In the genomic region with DNA sequence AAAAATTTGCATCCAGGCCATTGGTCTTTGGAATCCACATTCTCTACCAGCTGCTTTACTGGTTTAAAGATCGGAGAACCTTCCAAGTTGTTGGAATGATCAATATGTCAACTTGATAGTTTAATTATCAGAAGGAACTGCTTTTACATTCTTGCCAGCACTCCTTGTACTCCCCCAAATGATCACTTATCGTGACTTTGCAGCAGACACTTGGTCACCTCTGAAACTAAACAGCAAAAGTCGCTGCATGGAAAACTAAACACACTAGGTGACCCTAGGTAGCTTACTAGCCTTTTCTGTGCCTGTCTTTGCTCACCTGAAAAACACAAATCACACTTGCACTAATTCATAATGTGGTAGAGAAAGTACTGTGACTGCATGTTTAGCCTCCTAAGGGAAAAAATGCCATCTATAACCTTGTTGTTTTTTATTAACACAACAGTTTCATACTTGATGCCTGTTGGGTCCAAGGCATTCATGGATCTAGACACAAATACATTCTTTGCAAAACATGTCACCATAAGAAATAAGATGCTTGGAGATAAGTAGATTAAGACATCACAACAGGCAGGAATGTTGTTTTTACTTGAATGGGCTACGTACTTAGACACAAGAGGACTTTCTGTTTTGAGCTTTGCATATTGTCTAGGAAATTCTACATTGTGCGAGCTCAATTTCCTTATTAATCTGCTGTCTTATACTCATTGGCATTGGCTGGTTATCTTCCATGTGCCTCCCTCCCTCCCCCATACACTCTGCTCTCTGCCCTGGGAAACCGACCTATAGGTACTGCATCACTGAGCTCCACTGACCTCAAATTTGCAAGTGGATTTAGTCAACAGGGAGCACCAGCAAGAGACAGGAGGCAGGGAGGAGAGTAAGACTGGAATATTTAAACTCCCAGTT, we compare ENCODE assay signal across 26 cellular contexts.
DNase-seq lines count a peak whose midpoint lies in the region; ATAC-seq and TF ChIP-seq lines count a peak whose summit lies in the region.
"Had no signal": no experiment of that assay in that cellular context is flagged by ENCODE, and none has a peak within 500 bp of the region (broad histone marks: within the 10 kb centered on the region; RNA-seq: fewer than 3 reads in every experiment).

No MANE protein-coding gene starts in this region.

- H3K27ac Mint-ChIP-seq in HFFc6, result peak overlapping the region; percentile 11; the same call in 1 of the 2 replicates
- H3K27ac Mint-ChIP-seq: activated CD8-positive, alpha-beta T cell treated with anti-CD3 and anti-CD28 coated beads, Interleukin-2, amount 10 ng/mL, durations not matched to agents 7 days and 5 days; natural killer cell; stimulated activated effector memory CD8-positive, alpha-beta T cell treated with anti-CD3 and anti-CD28 coated beads, Interleukin-12 subunit alpha, Interleukin-12 subunit beta, amount 100 ng/mL, for 72 hours had no signal

- H3K4me3 Mint-ChIP-seq in HFFc6, result peak overlapping the region; percentile 46; the same call in 1 of the 2 replicates
- H3K4me3 Mint-ChIP-seq: activated CD8-positive, alpha-beta T cell treated with anti-CD3 and anti-CD28 coated beads, Interleukin-2, amount 10 ng/mL, durations not matched to agents 7 days and 5 days; central memory CD8-positive, alpha-beta T cell; natural killer cell; stimulated activated effector memory CD8-positive, alpha-beta T cell treated with anti-CD3 and anti-CD28 coated beads, Interleukin-12 subunit alpha, Interleukin-12 subunit beta, amount 100 ng/mL, for 72 hours had no signal

- no peak overlapping the region for H3K4me3 ChIP-seq in fibroblast of villous mesenchyme (ENCODE audit: low read depth, low read length)
- H3K4me3 ChIP-seq: A549, BLaER1, HAP-1, left lung, SK-N-MC, suprapubic skin had no signal

- H3K4me1 Mint-ChIP-seq in HFFc6 (ENCODE audit: low read depth), result peaks cover 16% of the 10 kb centered on the region
- H3K4me1 Mint-ChIP-seq: central memory CD8-positive, alpha-beta T cell; natural killer cell; stimulated activated effector memory CD8-positive, alpha-beta T cell treated with anti-CD3 and anti-CD28 coated beads, Interleukin-12 subunit alpha, Interleukin-12 subunit beta, amount 100 ng/mL, for 72 hours had no signal

- TF ChIP-seq CTCF in HFFc6 (IDR thresholded peaks at IDR 0.05) (no peak), fibroblast of villous mesenchyme (IDR thresholded peaks at IDR 0.05; ENCODE audit: insufficient read depth, low read depth, low read length) (no peak)

- peaks cover 4% of the 10 kb centered on the region; the same call in 1 of the 2 replicates for H3K36me3 Mint-ChIP-seq in HFFc6 (ENCODE audit: low read depth)
- H3K36me3 Mint-ChIP-seq: natural killer cell; stimulated activated effector memory CD8-positive, alpha-beta T cell treated with anti-CD3 and anti-CD28 coated beads, Interleukin-12 subunit alpha, Interleukin-12 subunit beta, amount 100 ng/mL, for 72 hours had no signal

- H3K9me3 Mint-ChIP-seq in HFFc6, result no peaks in the 10 kb centered on the region
- H3K9me3 Mint-ChIP-seq: central memory CD8-positive, alpha-beta T cell; natural killer cell; stimulated activated effector memory CD8-positive, alpha-beta T cell treated with anti-CD3 and anti-CD28 coated beads, Interleukin-12 subunit alpha, Interleukin-12 subunit beta, amount 100 ng/mL, for 72 hours had no signal

- no peaks in the 10 kb centered on the region for H3K27me3 Mint-ChIP-seq in HFFc6 (ENCODE audit: insufficient read depth)

- intact Hi-C loops in sciatic nerve (cut with DNase I), result no loop called here

- ATAC-seq in SK-N-SH treated with all-trans-retinoic acid at 6 μM for 48 hours (peak; percentile 89), GM21381 (IDR thresholded peaks at IDR 0.05; ENCODE audit: unreplicated experiment) (no peak), sciatic nerve (no peak)
- ATAC-seq: A549; activated CD8-positive, alpha-beta T cell treated with anti-CD3 and anti-CD28 coated beads, Interleukin-2, amount 10 ng/mL, durations not matched to agents 7 days and 5 days; esophagus mucosa; left lung; natural killer cell had no signal

- DNase-seq in EL (peak; percentile 28), HFFc6 (peak; percentile 28), fibroblast of villous mesenchyme (ENCODE audit: low read depth) (peak; percentile 67), sciatic nerve (ENCODE audit: low spot score) (no peak), HuH-7.5 (ENCODE audit: low spot score) (no peak)
- DNase-seq in stimulated activated CD4-positive, alpha-beta T cell treated with anti-CD3 and anti-CD28 coated beads, Interleukin-2, amount 100 ng/mL, for 24 hours, result no peak
- DNase-seq: activated CD8-positive, alpha-beta T cell treated with anti-CD3 and anti-CD28 coated beads, Interleukin-2, amount 10 ng/mL, durations not matched to agents 7 days and 5 days; activated naive CD4-positive, alpha-beta T cell treated with Interleukin-2 at 50 U/mL for 16 hours; activated T-cell treated with anti-CD3 and anti-CD28 coated beads, Interleukin-2, amount 50 U/mL, for 1 hour; aorta; effector CD4-positive, alpha-beta T cell; glutamatergic neuron; left lung; natural killer cell; NCI-H1930; NCI-H446 had no signal

TF ChIP-seq in SK-N-SH treated with all-trans-retinoic acid at 6 μM for 48 hours, 23 proteins besides CTCF, POLR2A, EP300 and RAD21:
- TF ChIP-seq ZNF565 (CRISPR knock-in tag; conservative IDR thresholded peaks at IDR 0.05; ENCODE audit: low read depth), result no peak
- TF ChIP-seq ARNTL (CRISPR knock-in tag; IDR thresholded peaks at IDR 0.05; ENCODE audit: borderline replicate concordance, low read depth), result no peak
TF ChIP-seq in SK-N-SH treated with all-trans-retinoic acid at 6 μM for 48 hours: peak in this region for 0.

Comparison
In these comparisons a context has a peak if more than half of its experiments do, and no peak if none do; other contexts are left out.
1. DNase-seq: peak in EL (single experiment), HFFc6 (single experiment) and fibroblast of villous mesenchyme (single experiment); none in stimulated activated CD4-positive, alpha-beta T cell treated with anti-CD3 and anti-CD28 coated beads, Interleukin-2, amount 100 ng/mL, for 24 hours (0 of 2), sciatic nerve (single experiment) and HuH-7.5 (single experiment).